ENCODE assay signal across 8 cellular contexts in genomic region chr22:39318507-39319283, GRCh38. TPM values are rescaled to one million over a fixed set of nuclear protein-coding genes. Genes with fewer than 3 reads are reported as not detected.
DNase-seq lines count a peak whose midpoint lies in the region; ATAC-seq lines count a peak whose summit lies in the region.

No MANE protein-coding gene starts in this region.

- in situ Hi-C loops in KBM-7 (cut with MboI; ENCODE audit: low pct_unique_long_range_greater_than_20kb, low sequenced_read_pairs), result no loop called here

- H3K36me3 Mint-ChIP-seq in activated naive CD8-positive, alpha-beta T cell treated with anti-CD3 and anti-CD28 coated beads, Interleukin-2, amount 50 U/mL, for 24 hours (ENCODE audit: low read depth), result peaks cover 65% of the 10 kb centered on the region

- peak; percentile 1 for ATAC-seq in activated naive CD8-positive, alpha-beta T cell treated with anti-CD3 and anti-CD28 coated beads, Interleukin-2, amount 50 U/mL, for 24 hours
- no peak for ATAC-seq in GM18907 (IDR thresholded peaks at IDR 0.05; ENCODE audit: unreplicated experiment)

- H3K4me3 ChIP-seq in iPS-11a (ENCODE audit: low read depth, low read length) (peak overlapping the region; percentile 96), skin epidermis (peak overlapping the region; percentile 66 to 83 (median 76))

- H3K27ac ChIP-seq in skin epidermis, result peak overlapping the region; percentile 61 to 99 (median 97)

- peaks cover 57% of the 10 kb centered on the region for H3K4me1 Mint-ChIP-seq in activated naive CD8-positive, alpha-beta T cell treated with anti-CD3 and anti-CD28 coated beads, Interleukin-2, amount 50 U/mL, for 24 hours

- peak overlapping the region; percentile 95 for H3K4me3 Mint-ChIP-seq in activated naive CD8-positive, alpha-beta T cell treated with anti-CD3 and anti-CD28 coated beads, Interleukin-2, amount 50 U/mL, for 24 hours

- peak overlapping the region; percentile 100 for H3K27ac Mint-ChIP-seq in activated naive CD8-positive, alpha-beta T cell treated with anti-CD3 and anti-CD28 coated beads, Interleukin-2, amount 50 U/mL, for 24 hours

- H3K27me3 Mint-ChIP-seq in activated naive CD8-positive, alpha-beta T cell treated with anti-CD3 and anti-CD28 coated beads, Interleukin-2, amount 50 U/mL, for 24 hours, result peaks cover 3% of the 10 kb centered on the region

- H3K9me3 Mint-ChIP-seq in activated naive CD8-positive, alpha-beta T cell treated with anti-CD3 and anti-CD28 coated beads, Interleukin-2, amount 50 U/mL, for 24 hours, result no peaks in the 10 kb centered on the region

- DNase-seq in NCI-H146 (lab: John Stamatoyannopoulos, UW) (peak; percentile 36), NCI-H146 treated with DMSO at 0.1 percent for 48 hours (lab: John Stamatoyannopoulos, UW; ENCODE audit: unreplicated experiment) (no peak), KBM-7 (peak; percentile 45), ureter (ENCODE audit: low spot score) (no peak)
- DNase-seq in activated naive CD8-positive, alpha-beta T cell treated with anti-CD3 and anti-CD28 coated beads, Interleukin-2, amount 50 U/mL, for 24 hours, result no peak

RNA-seq across cellular contexts. Expression of gene RPL3, which starts 0.7 kb away (rescaled TPM):
- 2,529 TPM for total RNA-seq in ureter

RNA-seq across cellular contexts. Expression of gene SYNGR1, which starts 31.1 kb away (rescaled TPM):
- 32.6 TPM for total RNA-seq in ureter

Comparison
In these comparisons a context has a peak if more than half of its experiments do, and no peak if none do; other contexts are left out.
1. DNase-seq: peak in NCI-H146 (single experiment) and KBM-7 (single experiment); none in NCI-H146 treated with DMSO at 0.1 percent for 48 hours (single experiment), activated naive CD8-positive, alpha-beta T cell treated with anti-CD3 and anti-CD28 coated beads, Interleukin-2, amount 50 U/mL, for 24 hours (single experiment) and ureter (single experiment).